In genomic region chrX:132425744-132426318, GRCh38 we compare ENCODE assay signal across 2 cellular contexts.
TF ChIP-seq lines count a peak whose summit lies in the region.

No MANE protein-coding gene starts in this region.

TF ChIP-seq in IMR-90, 13 proteins besides CTCF, POLR2A, EP300 and RAD21 (continued from another document):
- peak; percentile 48; the same call in 1 of the 2 replicates for TF ChIP-seq MAFK (IDR thresholded peaks at IDR 0.05; ENCODE audit: low read depth, low read length)

TF ChIP-seq in endothelial cell of umbilical vein, 7 proteins besides CTCF, POLR2A, EP300 and RAD21:
- no peak for TF ChIP-seq POLR2AphosphoS5 (IDR thresholded peaks at IDR 0.05; ENCODE audit: insufficient read depth, low read depth, low read length)
- TF ChIP-seq FOS (IDR thresholded peaks at IDR 0.05; ENCODE audit: borderline replicate concordance, insufficient read depth, low read length): no peak
